Comparison of ENCODE assay signal across 8 cellular contexts in genomic region chr3:184371570-184372018, GRCh38. TPM values are rescaled to one million over a fixed set of nuclear protein-coding genes. Genes with fewer than 3 reads are reported as not detected.
DNase-seq lines count a peak whose midpoint lies in the region; ATAC-seq and TF ChIP-seq lines count a peak whose summit lies in the region.

No MANE protein-coding gene starts in this region.

- TF ChIP-seq CTCF in nephron progenitor cell (IDR thresholded peaks at IDR 0.05): peak; percentile 97
- peak; percentile 76 to 93 (median 89) for TF ChIP-seq CTCF in tibial nerve (IDR thresholded peaks at IDR 0.05)

- H3K4me1 Mint-ChIP-seq in CD8-positive, alpha-beta memory T cell: peaks cover 3 to 10% (median 7%) of the 10 kb centered on the region in 3 donors
- peaks cover 28% of the 10 kb centered on the region for H3K4me1 Mint-ChIP-seq in nephron progenitor cell

- no peak overlapping the region for H3K4me3 ChIP-seq in CD8-positive, alpha-beta memory T cell (ENCODE audit: low read length)
- no peak overlapping the region for H3K4me3 ChIP-seq in tibial nerve

- peaks cover 5% of the 10 kb centered on the region for H3K36me3 ChIP-seq in CD8-positive, alpha-beta memory T cell (ENCODE audit: insufficient read depth, low read length)
- H3K36me3 ChIP-seq in tibial nerve: peaks cover 0 to 42% (median 2%) of the 10 kb centered on the region in 3 donors

- H3K27me3 Mint-ChIP-seq in CD8-positive, alpha-beta memory T cell: peaks cover 7 to 17% of the 10 kb centered on the region in 2 donors
- peaks cover 12% of the 10 kb centered on the region for H3K27me3 Mint-ChIP-seq in nephron progenitor cell (ENCODE audit: low read depth, poor library complexity)

- H3K9me3 Mint-ChIP-seq in CD8-positive, alpha-beta memory T cell: no peaks in the 10 kb centered on the region
- no peaks in the 10 kb centered on the region for H3K9me3 Mint-ChIP-seq in nephron progenitor cell

- DNase-seq in CD8-positive, alpha-beta memory T cell: peak; percentile 18 to 72 (median 39)
- DNase-seq in Kasumi-1 (lab: John Stamatoyannopoulos, UW): peak; percentile 90 to 93
- peak; percentile 67 for DNase-seq in OCI-M1 (lab: John Stamatoyannopoulos, UW)
- DNase-seq in activated T-cell treated with anti-CD3 and anti-CD28 coated beads, Interleukin-2, amount 50 U/mL, for 48 hours: peak; percentile 64 to 73
- DNase-seq in fibroblast of gingiva (ENCODE audit: low read depth): peak; percentile 83
- DNase-seq in nephron progenitor cell: peak; percentile 74
- DNase-seq in tibial nerve (ENCODE audit: low spot score in 2 of 2): peak in 1 of 2 donors; percentile 49

- TF ChIP-seq POLR2A in tibial nerve (IDR thresholded peaks at IDR 0.05): no peak

- 50% methylated on average over 5 of the region's 5 CpGs for WGBS in tibial nerve, 2 donors

- CTCF ChIA-PET in CD8-positive, alpha-beta memory T cell (lab: Charles Lee): interaction anchor here (0.6 to 2.9 kb wide), 17 partner anchors 9 to 190 kb away, joined by 3 to 22 read pairs (median 5); partner anchors contain the start of genes CLCN2, EPHB3, FAM131A and POLR2H

- no peak overlapping the region for H3K27ac ChIP-seq in CD8-positive, alpha-beta memory T cell (ENCODE audit: low read depth, low read length)
- no peak overlapping the region for H3K27ac ChIP-seq in tibial nerve

- H3K4me3 Mint-ChIP-seq in CD8-positive, alpha-beta memory T cell: peak overlapping the region in 1 of 7 donors; percentile 14
- H3K4me3 Mint-ChIP-seq in nephron progenitor cell: no peak overlapping the region

- peak; percentile 57 for ATAC-seq in GM21360 (IDR thresholded peaks at IDR 0.05; ENCODE audit: unreplicated experiment)

- POLR2A ChIA-PET in CD8-positive, alpha-beta memory T cell (lab: Charles Lee): no interaction called here

- no peaks in the 10 kb centered on the region for H3K9me3 ChIP-seq in CD8-positive, alpha-beta memory T cell (ENCODE audit: low read length)
- H3K9me3 ChIP-seq in tibial nerve: no peaks in the 10 kb centered on the region

- H3K27ac Mint-ChIP-seq in CD8-positive, alpha-beta memory T cell: peak overlapping the region in 2 of 8 donors; percentile 1 to 43
- H3K27ac Mint-ChIP-seq in nephron progenitor cell: peak overlapping the region; percentile 53

- H3K4me1 ChIP-seq in CD8-positive, alpha-beta memory T cell (ENCODE audit: insufficient read depth, low read length): no peaks in the 10 kb centered on the region
- H3K4me1 ChIP-seq in tibial nerve: peaks cover 0 to 38% (median 5%) of the 10 kb centered on the region in 4 donors

- H3K36me3 Mint-ChIP-seq in CD8-positive, alpha-beta memory T cell: peaks cover 0 to 32% (median 11%) of the 10 kb centered on the region in 3 donors
- H3K36me3 Mint-ChIP-seq in nephron progenitor cell (ENCODE audit: low read depth): peaks cover 37% of the 10 kb centered on the region

- no peaks in the 10 kb centered on the region for H3K27me3 ChIP-seq in CD8-positive, alpha-beta memory T cell (ENCODE audit: insufficient read depth, low read length, poor library complexity, severe bottlenecking)
- no peaks in the 10 kb centered on the region for H3K27me3 ChIP-seq in tibial nerve

- peak in 1 of 2 donors; percentile 52 for TF ChIP-seq EP300 in tibial nerve (IDR thresholded peaks at IDR 0.05)

RNA-seq across cellular contexts. Expression of gene THPO, which starts 6.4 kb away (rescaled TPM):
- total RNA-seq in CD8-positive, alpha-beta memory T cell: not detected
- not detected for polyA plus RNA-seq in CD8-positive, alpha-beta memory T cell
- total RNA-seq in tibial nerve: under 1 TPM in 3 of 4 donors, not detected in 1; 0.20 to 0.84 (median 0.44) TPM

RNA-seq across cellular contexts. Expression of gene CHRD, which starts 8.3 kb away (rescaled TPM):
- total RNA-seq in CD8-positive, alpha-beta memory T cell: under 1 TPM in 1 of 2 experiments, not detected in 1; 0.04 TPM
- polyA plus RNA-seq in CD8-positive, alpha-beta memory T cell: not detected
- 10 to 100 TPM; 29.1 to 44.6 (median 34.3) TPM for total RNA-seq in tibial nerve

RNA-seq across cellular contexts. Expression of gene POLR2H, which starts 10.1 kb away (rescaled TPM):
- 100 to 1,000 TPM; 147 TPM for total RNA-seq in CD8-positive, alpha-beta memory T cell
- 52.1 TPM for polyA plus RNA-seq in CD8-positive, alpha-beta memory T cell
- total RNA-seq in tibial nerve: 100 to 1,000 TPM in 1 of 4 donors, 10 to 100 TPM in 3; 65.1 to 181 (median 95.3) TPM

RNA-seq across cellular contexts. Expression of gene CLCN2, which starts 10.2 kb away (rescaled TPM):
- total RNA-seq in CD8-positive, alpha-beta memory T cell: 1 to 10 TPM; 6.3 to 7.3 TPM
- 0.54 TPM for polyA plus RNA-seq in CD8-positive, alpha-beta memory T cell
- 10 to 100 TPM; 51.3 to 86.3 (median 54.9) TPM for total RNA-seq in tibial nerve

RNA-seq across cellular contexts. Expression of gene FAM131A, which starts 34.2 kb away (rescaled TPM):
- 1 to 10 TPM; 2.2 to 2.4 TPM for total RNA-seq in CD8-positive, alpha-beta memory T cell
- polyA plus RNA-seq in CD8-positive, alpha-beta memory T cell: 2.2 TPM
- 10 to 100 TPM; 35.0 to 45.3 (median 39.6) TPM for total RNA-seq in tibial nerve

Comparison
In these comparisons a context has a peak if more than half of its experiments do, and no peak if none do; other contexts are left out.
1. RNA of gene CHRD, which starts 8.3 kb away (total RNA-seq): 29.1 to 44.6 TPM in tibial nerve; 0.04 TPM in CD8-positive, alpha-beta memory T cell; every median in the first group is over 10 times any median in the second.